ENCODE assay signal across 25 cellular contexts in genomic region chr22:19981171-19981960, GRCh38. TPM values are rescaled to one million over a fixed set of nuclear protein-coding genes. Genes with fewer than 3 reads are reported as not detected.
DNase-seq lines count a peak whose midpoint lies in the region; ATAC-seq, FAIRE-seq and TF ChIP-seq lines count a peak whose summit lies in the region.
"Had no signal": no experiment of that assay in that cellular context is flagged by ENCODE, and none has a peak within 500 bp of the region (broad histone marks: within the 10 kb centered on the region; RNA-seq: fewer than 3 reads in every experiment).

No MANE protein-coding gene starts in this region.

- H3K9me3 Mint-ChIP-seq in activated CD4-positive, alpha-beta T cell treated with anti-CD3 and anti-CD28 coated beads for 36 hours (ENCODE audit: low read depth) = no peaks in the 10 kb centered on the region
- H3K9me3 Mint-ChIP-seq: CD4-positive, alpha-beta T cell had no signal

- no peaks in the 10 kb centered on the region for H3K79me2 ChIP-seq in HepG2 (ENCODE audit: insufficient read depth, low read length)

- 93% methylated on average over 33 of the region's 33 CpGs for WGBS in right cardiac atrium
- WGBS in HepG2 (ENCODE audit: low lambda C conversion rate) = 100% methylated on average over 3 of the region's 33 CpGs

- H3K4me3 ChIP-seq in right cardiac atrium (ENCODE audit: low read length) = no peak overlapping the region
- H3K4me3 ChIP-seq in HepG2 (replicated peaks in 1 of 3; ENCODE audit: insufficient read depth in 1 of 3, low read depth in 2 of 3, low read length in 3 of 3) = no peak overlapping the region
- H3K4me3 ChIP-seq in gastrocnemius medialis = no peak overlapping the region
- H3K4me3 ChIP-seq: BLaER1 treated with 17β-estradiol and CSF1 and Interleukin-3, amounts not matched to agents 10 nM and 100 nM; PC-9 had no signal

- no peak overlapping the region for H3K4me3 Mint-ChIP-seq in activated CD4-positive, alpha-beta T cell treated with anti-CD3 and anti-CD28 coated beads for 36 hours
- H3K4me3 Mint-ChIP-seq: CD4-positive, alpha-beta T cell had no signal

- intact Hi-C loops in right cardiac atrium (cut with DNase I) = no loop called here
- intact Hi-C loops in cardiac septum (cut with DNase I) = no loop called here
- intact Hi-C loops in HepG2 (cut with micrococcal nuclease; ENCODE audit: unreplicated experiment) = no loop called here
- intact Hi-C loops in gastrocnemius medialis (cut with DNase I; ENCODE audit: low total_unique reads) = loop anchor here (1.0 to 5.0 kb wide), 2 partner anchors 20 to 136 kb away; partner anchors contain the start of genes RANBP1 and TRMT2A
- intact Hi-C loops in activated CD4-positive, alpha-beta T cell treated with anti-CD3 and anti-CD28 coated beads for 36 hours (cut with DNase I, micrococcal nuclease) = loop anchor here in 1 of 2 experiments (10.0 kb wide), 1 partner anchor 473 kb away; no protein-coding TSS in a partner anchor

- H3K4me2 ChIP-seq in HepG2 (ENCODE audit: low read depth, low read length) = no peak overlapping the region
- H3K4me2 ChIP-seq: PC-9 had no signal

- peaks cover 1% of the 10 kb centered on the region for H3K36me3 Mint-ChIP-seq in activated CD4-positive, alpha-beta T cell treated with anti-CD3 and anti-CD28 coated beads for 36 hours (ENCODE audit: low read depth)

- peaks cover 8% of the 10 kb centered on the region; the same call in 1 of the 2 replicates for H4K20me1 ChIP-seq in HepG2 (ENCODE audit: insufficient read depth, low read length)

- no peaks in the 10 kb centered on the region for H3K27me3 ChIP-seq in right cardiac atrium (ENCODE audit: control insufficient read depth, insufficient read depth)
- H3K27me3 ChIP-seq in HepG2 (ENCODE audit: control insufficient read depth in 1 of 2, insufficient read depth in 2 of 2, low read length in 2 of 2) = no peaks in the 10 kb centered on the region
- H3K27me3 ChIP-seq in gastrocnemius medialis = no peaks in the 10 kb centered on the region
- H3K27me3 ChIP-seq: BLaER1 treated with 17β-estradiol and CSF1 and Interleukin-3, amounts not matched to agents 10 nM and 100 nM had no signal

- H3K4me1 ChIP-seq in right cardiac atrium (ENCODE audit: control insufficient read depth, insufficient read depth, low read length) (peaks cover 9% of the 10 kb centered on the region), HepG2 (ENCODE audit: insufficient read depth, low read length) (peaks cover 10% of the 10 kb centered on the region), gastrocnemius medialis (peaks cover 44% of the 10 kb centered on the region in 2 donors)

- ATAC-seq in right cardiac atrium (no peak), HepG2 (no peak), gastrocnemius medialis (no peak), HG03342 (IDR thresholded peaks at IDR 0.05; ENCODE audit: unreplicated experiment) (no peak)
- ATAC-seq in activated CD4-positive, alpha-beta T cell treated with anti-CD3 and anti-CD28 coated beads for 36 hours = no peak

- TF ChIP-seq CTCF in HepG2 (CRISPR knock-in tag; IDR thresholded peaks at IDR 0.05) (no peak), gastrocnemius medialis (IDR thresholded peaks at IDR 0.05 in 4 of 5, conservative IDR thresholded peaks at IDR 0.05 in 1 of 5) (no peak), RWPE1 (conservative IDR thresholded peaks at IDR 0.05; ENCODE audit: low read depth) (no peak)

- no peak for FAIRE-seq in HepG2 (lab: Jason Lieb, UNC)
- FAIRE-seq: A204.1, D721Med, GM18507 had no signal

- peak; percentile 11 to 48 (median 44) for DNase-seq in right cardiac atrium
- no peak for DNase-seq in cardiac septum (ENCODE audit: low spot score)
- DNase-seq in HepG2 (ENCODE audit: low spot score) = no peak
- DNase-seq in gastrocnemius medialis = no peak
- DNase-seq in RWPE1 (ENCODE audit: low spot score) = no peak
- DNase-seq in activated CD4-positive, alpha-beta T cell treated with anti-CD3 and anti-CD28 coated beads for 36 hours = no peak
- DNase-seq: CD4-positive, alpha-beta T cell; DMS53; GOT3; HCEC 1CT; Kasumi-1; NCI-H1092 treated with DMSO at 0.1 percent for 48 hours; NCI-H1436; NCI-H187; NCI-H2107; NCI-H524; NCI-H774; NK-92 treated with Interleukin-12 subunit alpha and Interleukin-12 subunit beta, amount 100 ng/mL, for 24 hours; PC-9; SHP77 treated with DMSO at 0.1 percent for 48 hours had no signal

- CTCF ChIA-PET in HepG2 (lab: Yijun Ruan, JAX; ENCODE audit: low intra/inter-chr PET ratio, low total read pairs) = no interaction called here
- CTCF ChIA-PET in RWPE1 (lab: Yijun Ruan, JAX) = no interaction called here
- CTCF ChIA-PET in activated CD4-positive, alpha-beta T cell treated with anti-CD3 and anti-CD28 coated beads for 36 hours (lab: Charles Lee) = no interaction called here

- H3K36me3 ChIP-seq in HepG2 (replicated peaks in 1 of 2; ENCODE audit: control insufficient read depth in 1 of 2, insufficient read depth in 2 of 2, low read length in 2 of 2) = peaks cover 1 to 13% of the 10 kb centered on the region in 2 experiments; a peak in 2 of 5 replicates
- H3K36me3 ChIP-seq in gastrocnemius medialis = peaks cover 0 to 12% of the 10 kb centered on the region in 2 donors

- H3K27ac Mint-ChIP-seq in activated CD4-positive, alpha-beta T cell treated with anti-CD3 and anti-CD28 coated beads for 36 hours = no peak overlapping the region
- H3K27ac Mint-ChIP-seq: CD4-positive, alpha-beta T cell had no signal

- TF ChIP-seq RAD21 in HepG2 (CRISPR knock-in tag; IDR thresholded peaks at IDR 0.05) = no peak

- in situ Hi-C loops in HepG2 (cut with HindIII; ENCODE audit: extremely low pct_ligation_motif_present, low pct_unique_long_range_greater_than_20kb) = no loop called here
- in situ Hi-C loops in gastrocnemius medialis (cut with MboI; ENCODE audit: low sequenced_read_pairs in 4 of 4) = no loop called here

- H3K27me3 Mint-ChIP-seq in activated CD4-positive, alpha-beta T cell treated with anti-CD3 and anti-CD28 coated beads for 36 hours = no peaks in the 10 kb centered on the region
- H3K27me3 Mint-ChIP-seq: CD4-positive, alpha-beta T cell had no signal

- no peak overlapping the region for H3K9ac ChIP-seq in HepG2 (ENCODE audit: insufficient read depth, low read depth, low read length)

- no peak overlapping the region for H2AFZ ChIP-seq in HepG2 (ENCODE audit: low read length)
- H2AFZ ChIP-seq: PC-9 had no signal

- H3K9me3 ChIP-seq in right cardiac atrium (ENCODE audit: control insufficient read depth, low read length) = no peaks in the 10 kb centered on the region
- H3K9me3 ChIP-seq in HepG2 (ENCODE audit: low read length) = no peaks in the 10 kb centered on the region
- no peaks in the 10 kb centered on the region for H3K9me3 ChIP-seq in gastrocnemius medialis
- H3K9me3 ChIP-seq: BLaER1 treated with 17β-estradiol and CSF1 and Interleukin-3, amounts not matched to agents 10 nM and 100 nM had no signal

- H3K4me1 Mint-ChIP-seq in activated CD4-positive, alpha-beta T cell treated with anti-CD3 and anti-CD28 coated beads for 36 hours = no peaks in the 10 kb centered on the region

- BruUV-seq in HepG2 (replicated peaks; lab: Mats Ljungman, UMichigan) = no TSS peak

- POLR2A ChIA-PET in HepG2 (lab: Yijun Ruan, JAX) (no interaction called here), RWPE1 (lab: Yijun Ruan, JAX; ENCODE audit: low non-redundant PET) (no interaction called here)
- POLR2A ChIA-PET in activated CD4-positive, alpha-beta T cell treated with anti-CD3 and anti-CD28 coated beads for 36 hours (lab: Charles Lee) = no interaction called here

- no peak for TF ChIP-seq POLR2A in HepG2 (IDR thresholded peaks at IDR 0.05; ENCODE audit: insufficient read depth in 1 of 2, low read depth in 2 of 2, low read length in 2 of 2)
- TF ChIP-seq POLR2A in gastrocnemius medialis (IDR thresholded peaks at IDR 0.05) = no peak

- TF ChIP-seq EP300 in HepG2 (IDR thresholded peaks at IDR 0.05; ENCODE audit: low read depth in 2 of 2, low read length in 2 of 2) (no peak), HepG2 (CRISPR knock-in tag; IDR thresholded peaks at IDR 0.05; ENCODE audit: borderline replicate concordance) (no peak)

- H3K27ac ChIP-seq in right cardiac atrium (ENCODE audit: low read length) (no peak overlapping the region), HepG2 (ENCODE audit: extremely low read length, insufficient read depth, low read length) (no peak overlapping the region), gastrocnemius medialis (peak overlapping the region in 3 of 4 donors; percentile 92 to 100 (median 96)), RWPE1 (no peak overlapping the region)
- H3K27ac ChIP-seq: BLaER1 treated with 17β-estradiol and CSF1 and Interleukin-3, amounts not matched to agents 10 nM and 100 nM; PC-9 had no signal

RNA-seq across cellular contexts. Expression of gene ARVCF, which starts 35.3 kb away (rescaled TPM):
- total RNA-seq in right cardiac atrium = 10 to 100 TPM; 11.1 to 27.4 (median 18.4) TPM
- 21.7 TPM for polyA plus RNA-seq in right cardiac atrium
- 46.8 TPM for total RNA-seq in cardiac septum
- 10.4 and 17.7 TPM in 2 replicates for total RNA-seq in HepG2 (2016; rRNA removed; fragmentation: Illumina TruSeq; extraction: Trizol)
- total RNA-seq in HepG2 (2016; cell fraction: cytosol; rRNA removed; fragmentation: Illumina TruSeq; extraction: Trizol; ENCODE audit: low read depth) = 3.9 and 4.0 TPM in 2 replicates
- total RNA-seq in HepG2 (2016; cell fraction: insoluble cytoplasmic fraction; rRNA removed; fragmentation: Illumina TruSeq; extraction: Trizol) = 8.1 and 18.0 TPM in 2 replicates
- 3.8 and 4.0 TPM in 2 replicates for total RNA-seq in HepG2 (2016; cell fraction: membrane; rRNA removed; fragmentation: Illumina TruSeq; extraction: Trizol)
- total RNA-seq in HepG2 (2016; cell fraction: nucleus; rRNA removed; fragmentation: Illumina TruSeq; extraction: Trizol) = 20.2 and 20.4 TPM in 2 replicates
- 16.4 and 23.8 TPM in 2 replicates for polyA plus RNA-seq in HepG2 (2011; rRNA removed)
- polyA plus RNA-seq in HepG2 (2011; cell fraction: cytosol; rRNA removed) = 8.4 and 13.1 TPM in 2 replicates
- 152 and 182 TPM in 2 replicates for polyA plus RNA-seq in HepG2 (2011; cell fraction: nucleus; rRNA removed)
- 11.1 and 12.4 TPM in 2 replicates for polyA plus RNA-seq in HepG2 (2012)
- polyA plus RNA-seq in HepG2 (2016; cell fraction: cytosol; fragmentation: Illumina TruSeq; extraction: Trizol; ENCODE audit: low read depth) = 0.99 and 1.4 TPM in 2 replicates
- polyA plus RNA-seq in HepG2 (2016; cell fraction: insoluble cytoplasmic fraction; fragmentation: Illumina TruSeq; extraction: Trizol; ENCODE audit: low read depth) = 8.5 and 10.9 TPM in 2 replicates
- 2.0 and 2.3 TPM in 2 replicates for polyA plus RNA-seq in HepG2 (2016; cell fraction: membrane; fragmentation: Illumina TruSeq; extraction: Trizol; ENCODE audit: low read depth)
- 42.2 and 48.6 TPM in 2 replicates for polyA plus RNA-seq in HepG2 (2016; cell fraction: nucleus; fragmentation: Illumina TruSeq; extraction: Trizol; ENCODE audit: insufficient read depth, low read depth)
- 1.2 and 26.6 TPM in 2 replicates for polyA minus RNA-seq in HepG2 (2011; rRNA and poly(A)+ RNA removed; ENCODE audit: low replicate concordance)
- 9.2 and 12.0 TPM in 2 replicates for polyA minus RNA-seq in HepG2 (2011; cell fraction: cytosol; rRNA and poly(A)+ RNA removed)
- polyA minus RNA-seq in HepG2 (2011; cell fraction: nucleus; rRNA and poly(A)+ RNA removed) = 28.6 and 29.7 TPM in 2 replicates
- 10 to 100 TPM in 3 of 4 donors, 1 to 10 TPM in 1; 6.9 to 19.6 (median 18.0) TPM for total RNA-seq in gastrocnemius medialis
- 1 to 10 TPM; 1.3 to 2.1 TPM for total RNA-seq in activated CD4-positive, alpha-beta T cell treated with anti-CD3 and anti-CD28 coated beads for 36 hours

RNA-seq across cellular contexts. Expression of gene TANGO2, which starts 39.5 kb away (rescaled TPM):
- total RNA-seq in right cardiac atrium (10 to 100 TPM; 61.1 to 70.4 (median 67.3) TPM), cardiac septum (84.5 TPM), HepG2 (2016; rRNA removed; fragmentation: Illumina TruSeq; extraction: Trizol) (12.1 and 12.9 TPM in 2 replicates), gastrocnemius medialis (100 to 1,000 TPM in 1 of 4 donors, 10 to 100 TPM in 3; 43.0 to 115 (median 52.5) TPM)
- polyA plus RNA-seq in right cardiac atrium (64.9 TPM), HepG2 (2011; rRNA removed) (14.8 and 20.8 TPM in 2 replicates)
- 7.0 and 7.5 TPM in 2 replicates for total RNA-seq in HepG2 (2016; cell fraction: cytosol; rRNA removed; fragmentation: Illumina TruSeq; extraction: Trizol; ENCODE audit: low read depth)
- 11.8 and 12.2 TPM in 2 replicates for total RNA-seq in HepG2 (2016; cell fraction: insoluble cytoplasmic fraction; rRNA removed; fragmentation: Illumina TruSeq; extraction: Trizol)
- 17.5 and 20.9 TPM in 2 replicates for total RNA-seq in HepG2 (2016; cell fraction: membrane; rRNA removed; fragmentation: Illumina TruSeq; extraction: Trizol)
- total RNA-seq in HepG2 (2016; cell fraction: nucleus; rRNA removed; fragmentation: Illumina TruSeq; extraction: Trizol) = 7.2 and 10.6 TPM in 2 replicates
- polyA plus RNA-seq in HepG2 (2011; cell fraction: cytosol; rRNA removed) = 17.4 and 18.3 TPM in 2 replicates
- 24.2 and 25.5 TPM in 2 replicates for polyA plus RNA-seq in HepG2 (2011; cell fraction: nucleus; rRNA removed)
- 5.0 and 9.6 TPM in 2 replicates for polyA plus RNA-seq in HepG2 (2012)
- polyA plus RNA-seq in HepG2 (2016; cell fraction: cytosol; fragmentation: Illumina TruSeq; extraction: Trizol; ENCODE audit: low read depth) = 8.1 TPM in 2 replicates
- polyA plus RNA-seq in HepG2 (2016; cell fraction: insoluble cytoplasmic fraction; fragmentation: Illumina TruSeq; extraction: Trizol; ENCODE audit: low read depth) = 10.1 and 14.2 TPM in 2 replicates
- polyA plus RNA-seq in HepG2 (2016; cell fraction: membrane; fragmentation: Illumina TruSeq; extraction: Trizol; ENCODE audit: low read depth) = 14.1 and 15.1 TPM in 2 replicates
- polyA plus RNA-seq in HepG2 (2016; cell fraction: nucleus; fragmentation: Illumina TruSeq; extraction: Trizol; ENCODE audit: insufficient read depth, low read depth) = 17.4 and 18.4 TPM in 2 replicates
- 34.8 and 39.9 TPM in 2 replicates for polyA minus RNA-seq in HepG2 (2011; rRNA and poly(A)+ RNA removed; ENCODE audit: low replicate concordance)
- polyA minus RNA-seq in HepG2 (2011; cell fraction: cytosol; rRNA and poly(A)+ RNA removed) = 9.8 and 10.9 TPM in 2 replicates
- polyA minus RNA-seq in HepG2 (2011; cell fraction: nucleus; rRNA and poly(A)+ RNA removed) = 8.9 and 9.0 TPM in 2 replicates
- total RNA-seq in activated CD4-positive, alpha-beta T cell treated with anti-CD3 and anti-CD28 coated beads for 36 hours = 10 to 100 TPM; 20.3 to 22.8 TPM

RNA-seq across cellular contexts. Expression of gene TXNRD2, which starts 39.7 kb away (rescaled TPM):
- total RNA-seq in right cardiac atrium (10 to 100 TPM; 18.7 to 28.5 (median 26.0) TPM), cardiac septum (33.3 TPM), HepG2 (2016; rRNA removed; fragmentation: Illumina TruSeq; extraction: Trizol) (16.4 and 18.6 TPM in 2 replicates), gastrocnemius medialis (10 to 100 TPM in 3 of 4 donors, 1 to 10 TPM in 1; 9.0 to 18.0 (median 14.4) TPM)
- polyA plus RNA-seq in right cardiac atrium (32.9 TPM), HepG2 (2011; rRNA removed) (17.5 and 23.4 TPM in 2 replicates)
- total RNA-seq in HepG2 (2016; cell fraction: cytosol; rRNA removed; fragmentation: Illumina TruSeq; extraction: Trizol; ENCODE audit: low read depth) = 4.6 and 5.3 TPM in 2 replicates
- total RNA-seq in HepG2 (2016; cell fraction: insoluble cytoplasmic fraction; rRNA removed; fragmentation: Illumina TruSeq; extraction: Trizol) = 16.6 and 20.5 TPM in 2 replicates
- total RNA-seq in HepG2 (2016; cell fraction: membrane; rRNA removed; fragmentation: Illumina TruSeq; extraction: Trizol) = 7.4 and 8.1 TPM in 2 replicates
- 17.3 and 19.7 TPM in 2 replicates for total RNA-seq in HepG2 (2016; cell fraction: nucleus; rRNA removed; fragmentation: Illumina TruSeq; extraction: Trizol)
- polyA plus RNA-seq in HepG2 (2011; cell fraction: cytosol; rRNA removed) = 11.8 and 19.6 TPM in 2 replicates
- polyA plus RNA-seq in HepG2 (2011; cell fraction: nucleus; rRNA removed) = 74.7 and 94.3 TPM in 2 replicates
- 11.2 and 13.2 TPM in 2 replicates for polyA plus RNA-seq in HepG2 (2012)
- polyA plus RNA-seq in HepG2 (2016; cell fraction: cytosol; fragmentation: Illumina TruSeq; extraction: Trizol; ENCODE audit: low read depth) = 3.6 and 4.0 TPM in 2 replicates
- 17.8 and 20.1 TPM in 2 replicates for polyA plus RNA-seq in HepG2 (2016; cell fraction: insoluble cytoplasmic fraction; fragmentation: Illumina TruSeq; extraction: Trizol; ENCODE audit: low read depth)
- 5.9 and 6.5 TPM in 2 replicates for polyA plus RNA-seq in HepG2 (2016; cell fraction: membrane; fragmentation: Illumina TruSeq; extraction: Trizol; ENCODE audit: low read depth)
- polyA plus RNA-seq in HepG2 (2016; cell fraction: nucleus; fragmentation: Illumina TruSeq; extraction: Trizol; ENCODE audit: insufficient read depth, low read depth) = 34.4 and 34.7 TPM in 2 replicates
- polyA minus RNA-seq in HepG2 (2011; rRNA and poly(A)+ RNA removed; ENCODE audit: low replicate concordance) = 28.2 and 29.9 TPM in 2 replicates
- polyA minus RNA-seq in HepG2 (2011; cell fraction: cytosol; rRNA and poly(A)+ RNA removed) = 10.6 and 12.9 TPM in 2 replicates
- polyA minus RNA-seq in HepG2 (2011; cell fraction: nucleus; rRNA and poly(A)+ RNA removed) = 24.5 and 27.3 TPM in 2 replicates
- total RNA-seq in activated CD4-positive, alpha-beta T cell treated with anti-CD3 and anti-CD28 coated beads for 36 hours = 10 to 100 TPM; 24.1 to 25.3 TPM

RNA-seq across cellular contexts. Expression of gene COMT, which starts 39.8 kb away (rescaled TPM):
- 10 to 100 TPM; 69.6 to 89.3 (median 84.4) TPM for total RNA-seq in right cardiac atrium
- 102 TPM for polyA plus RNA-seq in right cardiac atrium
- 97.1 TPM for total RNA-seq in cardiac septum
- total RNA-seq in HepG2 (2016; rRNA removed; fragmentation: Illumina TruSeq; extraction: Trizol) = 144 and 162 TPM in 2 replicates
- total RNA-seq in HepG2 (2016; cell fraction: cytosol; rRNA removed; fragmentation: Illumina TruSeq; extraction: Trizol; ENCODE audit: low read depth) = 44.0 and 61.5 TPM in 2 replicates
- total RNA-seq in HepG2 (2016; cell fraction: insoluble cytoplasmic fraction; rRNA removed; fragmentation: Illumina TruSeq; extraction: Trizol) = 127 and 167 TPM in 2 replicates
- total RNA-seq in HepG2 (2016; cell fraction: membrane; rRNA removed; fragmentation: Illumina TruSeq; extraction: Trizol) = 60.4 and 90.3 TPM in 2 replicates
- 92.2 and 95.4 TPM in 2 replicates for total RNA-seq in HepG2 (2016; cell fraction: nucleus; rRNA removed; fragmentation: Illumina TruSeq; extraction: Trizol)
- polyA plus RNA-seq in HepG2 (2011; rRNA removed) = 156 and 194 TPM in 2 replicates
- 185 and 260 TPM in 2 replicates for polyA plus RNA-seq in HepG2 (2011; cell fraction: cytosol; rRNA removed)
- polyA plus RNA-seq in HepG2 (2011; cell fraction: nucleus; rRNA removed) = 192 TPM in 2 replicates
- polyA plus RNA-seq in HepG2 (2012) = 90.6 and 123 TPM in 2 replicates
- polyA plus RNA-seq in HepG2 (2016; cell fraction: cytosol; fragmentation: Illumina TruSeq; extraction: Trizol; ENCODE audit: low read depth) = 59.9 and 87.6 TPM in 2 replicates
- polyA plus RNA-seq in HepG2 (2016; cell fraction: insoluble cytoplasmic fraction; fragmentation: Illumina TruSeq; extraction: Trizol; ENCODE audit: low read depth) = 139 and 159 TPM in 2 replicates
- 62.3 and 85.6 TPM in 2 replicates for polyA plus RNA-seq in HepG2 (2016; cell fraction: membrane; fragmentation: Illumina TruSeq; extraction: Trizol; ENCODE audit: low read depth)
- 155 and 158 TPM in 2 replicates for polyA plus RNA-seq in HepG2 (2016; cell fraction: nucleus; fragmentation: Illumina TruSeq; extraction: Trizol; ENCODE audit: insufficient read depth, low read depth)
- 32.2 and 191 TPM in 2 replicates for polyA minus RNA-seq in HepG2 (2011; rRNA and poly(A)+ RNA removed; ENCODE audit: low replicate concordance)
- polyA minus RNA-seq in HepG2 (2011; cell fraction: cytosol; rRNA and poly(A)+ RNA removed) = 76.6 and 84.9 TPM in 2 replicates
- polyA minus RNA-seq in HepG2 (2011; cell fraction: nucleus; rRNA and poly(A)+ RNA removed) = 33.6 and 36.1 TPM in 2 replicates
- total RNA-seq in gastrocnemius medialis = 100 to 1,000 TPM; 154 to 255 (median 223) TPM
- 10 to 100 TPM; 63.5 to 78.5 TPM for total RNA-seq in activated CD4-positive, alpha-beta T cell treated with anti-CD3 and anti-CD28 coated beads for 36 hours

Comparison
In these comparisons a context has a peak if more than half of its experiments do, and no peak if none do; other contexts are left out.
1. DNase-seq: peak in right cardiac atrium (3 of 3); none in cardiac septum (single experiment), HepG2 (single experiment), gastrocnemius medialis (0 of 2), RWPE1 (single experiment) and activated CD4-positive, alpha-beta T cell treated with anti-CD3 and anti-CD28 coated beads for 36 hours (single experiment).
2. H3K27ac ChIP-seq: peak in gastrocnemius medialis (3 of 4); none in right cardiac atrium (single experiment), HepG2 (single experiment) and RWPE1 (single experiment).